ENCODE assay signal across 8 cellular contexts in the genomic region with DNA sequence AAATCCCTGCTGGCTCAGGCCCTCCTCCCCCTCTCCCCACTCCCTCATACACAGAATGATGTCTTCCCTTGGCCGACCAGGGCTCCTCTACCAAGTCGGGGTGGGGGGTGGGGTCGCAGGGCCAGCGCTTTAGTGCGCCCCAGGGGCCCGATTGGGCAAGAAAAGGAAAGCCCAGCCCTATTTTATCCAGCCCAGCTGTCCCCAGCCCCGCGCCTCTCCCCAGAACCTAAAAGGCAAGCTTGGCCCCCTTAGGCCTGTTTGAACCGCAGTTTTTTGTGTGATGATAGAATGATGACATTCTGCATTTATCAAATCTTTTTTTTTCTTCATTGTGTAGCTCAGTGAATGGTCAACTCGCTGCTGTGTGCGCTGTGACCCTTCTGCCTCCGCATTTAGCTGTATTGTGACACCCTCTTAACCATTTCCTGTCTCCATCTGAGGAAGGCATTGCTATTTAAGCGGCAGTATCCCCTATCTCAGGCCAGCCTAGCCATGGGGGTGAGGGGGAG.
A peak's percentile ranks its signal among the peaks of the same experiment; 100 is the strongest.
DNase-seq lines count a peak whose midpoint lies in the region; ATAC-seq and TF ChIP-seq lines count a peak whose summit lies in the region.

No MANE protein-coding gene starts in this region.

- H3K4me1 Mint-ChIP-seq in T-helper 2 cell treated with Interferon-gamma antibody and Interleukin-4, amounts not matched to agents 5 μg/mL and 100 μg/mL, for 36 hours (ENCODE audit: low read depth) = peaks cover 38% of the 10 kb centered on the region

- DNase-seq in T-helper 2 cell treated with Interferon-gamma antibody and Interleukin-4, amounts not matched to agents 5 μg/mL and 100 μg/mL, for 36 hours (ENCODE audit: low spot score) = no peak
- DNase-seq in T-helper 2 cell (no peak), WERI-Rb-1 (peak; percentile 75), stomach (no peak), NCI-H128 (lab: John Stamatoyannopoulos, UW; ENCODE audit: unreplicated experiment) (no peak)
- no peak for DNase-seq in activated CD4-positive, CD25-positive, alpha-beta regulatory T cell treated with anti-CD3 and anti-CD28 coated beads, Interleukin-2, amount 50 U/mL, for 72 hours

- no peaks in the 10 kb centered on the region for H3K9me3 ChIP-seq in WERI-Rb-1 (ENCODE audit: severe bottlenecking)
- no peaks in the 10 kb centered on the region for H3K9me3 ChIP-seq in stomach

- intact Hi-C loops in stomach (cut with DNase I; ENCODE audit: low total_unique reads) = no loop called here

- peak overlapping the region; percentile 96 for H3K27ac ChIP-seq in WERI-Rb-1
- H3K27ac ChIP-seq in stomach = peak overlapping the region in 3 of 5 donors; percentile 26 to 60 (median 47)

- TF ChIP-seq POLR2A in stomach (IDR thresholded peaks at IDR 0.05) = no peak

- 25 to 35% (median 34%) methylated on average over 13 of the region's 13 CpGs for WGBS in stomach, 5 donors

- no peak for TF ChIP-seq EP300 in stomach (IDR thresholded peaks at IDR 0.05)

- H3K4me3 ChIP-seq in WERI-Rb-1 (ENCODE audit: low read depth, low read length) = peak overlapping the region; percentile 67
- H3K4me3 ChIP-seq in iPS-11a (ENCODE audit: low read depth, low read length) = peak overlapping the region; percentile 53
- H3K4me3 ChIP-seq in stomach = peak overlapping the region; percentile 51 to 64 (median 56)

- H3K27me3 Mint-ChIP-seq in T-helper 2 cell treated with Interferon-gamma antibody and Interleukin-4, amounts not matched to agents 5 μg/mL and 100 μg/mL, for 36 hours (ENCODE audit: low read depth) = peaks cover 74% of the 10 kb centered on the region

- peaks cover 5% of the 10 kb centered on the region for H3K36me3 Mint-ChIP-seq in T-helper 2 cell treated with Interferon-gamma antibody and Interleukin-4, amounts not matched to agents 5 μg/mL and 100 μg/mL, for 36 hours (ENCODE audit: low read depth)

- H3K4me3 Mint-ChIP-seq in T-helper 2 cell treated with Interferon-gamma antibody and Interleukin-4, amounts not matched to agents 5 μg/mL and 100 μg/mL, for 36 hours = peak overlapping the region; percentile 89

- no peak for ATAC-seq in GM18511 (IDR thresholded peaks at IDR 0.05; ENCODE audit: unreplicated experiment)

- H3K27ac Mint-ChIP-seq in T-helper 2 cell treated with Interferon-gamma antibody and Interleukin-4, amounts not matched to agents 5 μg/mL and 100 μg/mL, for 36 hours = peak overlapping the region; percentile 24

- no peaks in the 10 kb centered on the region for H3K27me3 ChIP-seq in WERI-Rb-1 (ENCODE audit: insufficient read depth, low read depth, severe bottlenecking)
- peaks cover 0 to 61% (median 28%) of the 10 kb centered on the region in 3 donors for H3K27me3 ChIP-seq in stomach

- H3K36me3 ChIP-seq in WERI-Rb-1 (peaks cover 20% of the 10 kb centered on the region), stomach (no peaks in the 10 kb centered on the region)

- TF ChIP-seq CTCF in WERI-Rb-1 (IDR thresholded peaks at IDR 0.05; ENCODE audit: low read depth, low read length) = no peak
- no peak for TF ChIP-seq CTCF in stomach (IDR thresholded peaks at IDR 0.05)

- H3K4me1 ChIP-seq in stomach = peaks cover 8 to 41% (median 32%) of the 10 kb centered on the region in 4 donors

- no peaks in the 10 kb centered on the region for H3K9me3 Mint-ChIP-seq in T-helper 2 cell treated with Interferon-gamma antibody and Interleukin-4, amounts not matched to agents 5 μg/mL and 100 μg/mL, for 36 hours
